1 cellular context compared by ENCODE assay signal in the genomic region with DNA sequence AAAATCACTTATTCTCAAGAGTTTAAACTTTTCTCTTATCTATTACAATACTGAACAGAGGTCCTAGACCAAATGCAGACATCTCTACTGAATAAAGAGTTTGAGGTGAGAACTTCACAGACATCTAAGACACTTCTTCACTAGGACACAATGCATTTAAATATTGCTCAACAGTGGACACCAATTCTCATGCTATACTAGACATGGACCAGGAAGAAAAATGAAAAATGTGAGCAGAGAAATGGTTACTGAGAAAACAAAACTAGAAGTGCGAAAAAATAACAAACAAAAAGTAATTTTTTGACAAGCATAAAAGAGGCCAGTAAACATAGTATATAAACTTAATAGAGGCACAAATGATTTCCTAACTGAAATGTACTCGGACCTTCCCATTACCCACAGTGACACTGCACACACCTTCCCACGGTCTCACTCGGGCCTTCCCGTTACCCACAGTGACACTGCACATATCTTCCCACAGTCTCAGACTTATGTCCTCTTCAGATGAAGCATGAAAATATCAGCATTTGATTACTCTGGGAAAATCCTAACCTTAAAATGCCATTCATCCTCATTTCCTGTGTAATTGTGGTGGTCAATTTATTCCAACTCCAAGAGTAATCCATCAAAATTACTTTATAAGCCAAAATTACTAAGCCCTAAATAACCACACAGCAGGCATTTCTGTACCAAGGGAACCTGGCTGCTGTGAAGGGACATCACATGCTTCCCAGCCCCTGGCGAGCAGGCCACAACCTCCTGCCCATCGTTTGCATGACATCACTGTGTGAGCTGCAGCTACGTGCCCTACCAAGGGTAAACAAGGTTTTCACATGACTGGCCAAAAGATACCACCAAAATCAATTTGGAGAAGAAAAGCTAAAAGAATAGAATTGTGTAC.
TF ChIP-seq lines count a peak whose summit lies in the region.

No MANE protein-coding gene starts in this region.

TF ChIP-seq in H1, 55 proteins besides CTCF, POLR2A, EP300 and RAD21:
- TF ChIP-seq KDM1A (IDR thresholded peaks at IDR 0.05; ENCODE audit: borderline replicate concordance, low read length) (no peak), EZH2 (IDR thresholded peaks at IDR 0.05; ENCODE audit: low read depth, low read length, severe bottlenecking) (no peak), SUZ12 (IDR thresholded peaks at IDR 0.05; ENCODE audit: low read length) (no peak), POU5F1 (IDR thresholded peaks at IDR 0.05; ENCODE audit: low read depth, low read length) (no peak), MAFK (IDR thresholded peaks at IDR 0.05; ENCODE audit: low read depth, low read length) (no peak), SP1 (IDR thresholded peaks at IDR 0.05; ENCODE audit: low read depth, low read length) (no peak), KDM4A (IDR thresholded peaks at IDR 0.05; ENCODE audit: low read depth, low read length, severe bottlenecking) (no peak), RNF2 (IDR thresholded peaks at IDR 0.05; ENCODE audit: borderline replicate concordance, low read depth, low read length, missing control alignments, poor library complexity, severe bottlenecking) (no peak), SP4 (IDR thresholded peaks at IDR 0.05; ENCODE audit: low read length) (no peak), POLR2AphosphoS5 (IDR thresholded peaks at IDR 0.05; ENCODE audit: low read depth, low read length) (no peak), NRF1 (IDR thresholded peaks at IDR 0.05; ENCODE audit: low read depth, low read length) (no peak), JUN (IDR thresholded peaks at IDR 0.05; ENCODE audit: low read depth, low read length) (no peak)
- TF ChIP-seq, protein P1, sequence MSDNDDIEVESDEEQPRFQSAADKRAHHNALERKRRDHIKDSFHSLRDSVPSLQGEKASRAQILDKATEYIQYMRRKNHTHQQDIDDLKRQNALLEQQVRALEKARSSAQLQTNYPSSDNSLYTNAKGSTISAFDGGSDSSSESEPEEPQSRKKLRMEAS (IDR thresholded peaks at IDR 0.05), result 0 out of 2 replicates have a peak, but pooled peaks have one; percentile 17
- TF ChIP-seq, protein P2, sequence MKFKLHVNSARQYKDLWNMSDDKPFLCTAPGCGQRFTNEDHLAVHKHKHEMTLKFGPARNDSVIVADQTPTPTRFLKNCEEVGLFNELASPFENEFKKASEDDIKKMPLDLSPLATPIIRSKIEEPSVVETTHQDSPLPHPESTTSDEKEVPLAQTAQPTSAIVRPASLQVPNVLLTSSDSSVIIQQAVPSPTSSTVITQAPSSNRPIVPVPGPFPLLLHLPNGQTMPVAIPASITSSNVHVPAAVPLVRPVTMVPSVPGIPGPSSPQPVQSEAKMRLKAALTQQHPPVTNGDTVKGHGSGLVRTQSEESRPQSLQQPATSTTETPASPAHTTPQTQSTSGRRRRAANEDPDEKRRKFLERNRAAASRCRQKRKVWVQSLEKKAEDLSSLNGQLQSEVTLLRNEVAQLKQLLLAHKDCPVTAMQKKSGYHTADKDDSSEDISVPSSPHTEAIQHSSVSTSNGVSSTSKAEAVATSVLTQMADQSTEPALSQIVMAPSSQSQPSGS (IDR thresholded peaks at IDR 0.05; ENCODE audit: low read length), result 0 out of 2 replicates have a peak, but pooled peaks have one; percentile 20
